ENCODE assay signal across 1 cellular context in genomic region chr13:44917589-44918322, GRCh38.
A peak's percentile ranks its signal among the peaks of the same experiment; 100 is the strongest.
TF ChIP-seq lines count a peak whose summit lies in the region.

No MANE protein-coding gene starts in this region.

TF ChIP-seq in K562, 482 proteins besides CTCF, POLR2A, EP300 and RAD21 (continued from another document and continues in another):
- no peak for TF ChIP-seq CREB5 (CRISPR knock-in tag; IDR thresholded peaks at IDR 0.05)
- no peak for TF ChIP-seq NFYB (IDR thresholded peaks at IDR 0.05; ENCODE audit: extremely low read depth, insufficient read length)
- no peak for TF ChIP-seq MAFF (IDR thresholded peaks at IDR 0.05; ENCODE audit: low read length)
- no peak for TF ChIP-seq ZNF57 (CRISPR knock-in tag; IDR thresholded peaks at IDR 0.05)
- TF ChIP-seq SMAD4 (CRISPR knock-in tag; conservative IDR thresholded peaks at IDR 0.05): peak; percentile 48; the same call in 1 of the 2 replicates
- no peak for TF ChIP-seq SREBF2 (CRISPR knock-in tag; IDR thresholded peaks at IDR 0.05)
- no peak for TF ChIP-seq KLF1 (tag; IDR thresholded peaks at IDR 0.05)
- peak; percentile 72; the same call in 1 of the 2 replicates for TF ChIP-seq EP400 (IDR thresholded peaks at IDR 0.05)
- no peak for TF ChIP-seq CEBPB (tag; IDR thresholded peaks at IDR 0.05)
- TF ChIP-seq ZBTB8A (IDR thresholded peaks at IDR 0.05; ENCODE audit: partially characterized antibody): peak; percentile 24
- TF ChIP-seq THAP7 (CRISPR knock-in tag; IDR thresholded peaks at IDR 0.05): no peak
- TF ChIP-seq SIN3A (IDR thresholded peaks at IDR 0.05; ENCODE audit: borderline replicate concordance in 2 of 2, control insufficient read depth in 1 of 2, low read depth in 2 of 2, low read length in 2 of 2): no peak
- TF ChIP-seq FOXA3 (CRISPR knock-in tag; conservative IDR thresholded peaks at IDR 0.05 in 1 of 2, IDR thresholded peaks at IDR 0.05 in 1 of 2): peak in 1 of 2 experiments; percentile 57; a peak in 1 of 4 replicates
- no peak for TF ChIP-seq REST (CRISPR knock-in tag; IDR thresholded peaks at IDR 0.05; ENCODE audit: low read depth)
- TF ChIP-seq CHD7 (IDR thresholded peaks at IDR 0.05; ENCODE audit: low read depth, low read length): no peak
- TF ChIP-seq CAMTA2 (CRISPR knock-in tag; conservative IDR thresholded peaks at IDR 0.05): no peak
- TF ChIP-seq NR2F6 (CRISPR knock-in tag; IDR thresholded peaks at IDR 0.05): no peak
- TF ChIP-seq MYC (IDR thresholded peaks at IDR 0.05; ENCODE audit: low read depth, low read length): peak; percentile 64
- TF ChIP-seq MYC (CRISPR knock-in tag; IDR thresholded peaks at IDR 0.05; ENCODE audit: borderline replicate concordance, low read depth): no peak
- peak; percentile 58 for TF ChIP-seq ZNF431 (CRISPR knock-in tag; IDR thresholded peaks at IDR 0.05)
- peak; percentile 96 for TF ChIP-seq NRF1 (conservative IDR thresholded peaks at IDR 0.05 in 1 of 2, IDR thresholded peaks at IDR 0.05 in 1 of 2)
- TF ChIP-seq E2F4 (CRISPR knock-in tag; IDR thresholded peaks at IDR 0.05; ENCODE audit: low read depth): no peak
- peak; percentile 43; the same call in 1 of the 2 replicates for TF ChIP-seq TFAP4 (CRISPR knock-in tag; IDR thresholded peaks at IDR 0.05; ENCODE audit: borderline replicate concordance)
- TF ChIP-seq BRCA1 (IDR thresholded peaks at IDR 0.05): no peak
- TF ChIP-seq BRCA1 (CRISPR knock-in tag; IDR thresholded peaks at IDR 0.05): no peak
- no peak for TF ChIP-seq ZNF77 (CRISPR knock-in tag; IDR thresholded peaks at IDR 0.05)
- peak; percentile 64; the same call in 1 of the 2 replicates for TF ChIP-seq SIN3B (IDR thresholded peaks at IDR 0.05; ENCODE audit: low read depth)
- no peak for TF ChIP-seq ZZZ3 (IDR thresholded peaks at IDR 0.05)
- TF ChIP-seq TCF15 (CRISPR knock-in tag; IDR thresholded peaks at IDR 0.05): no peak
- TF ChIP-seq ZNF583 (CRISPR knock-in tag; IDR thresholded peaks at IDR 0.05): no peak
- no peak for TF ChIP-seq ZNF239 (CRISPR knock-in tag; IDR thresholded peaks at IDR 0.05)
- TF ChIP-seq MBD1 (CRISPR knock-in tag; IDR thresholded peaks at IDR 0.05): no peak
- no peak for TF ChIP-seq ZNF175 (CRISPR knock-in tag; IDR thresholded peaks at IDR 0.05; ENCODE audit: low read depth)
- TF ChIP-seq HEY1 (CRISPR knock-in tag; IDR thresholded peaks at IDR 0.05; ENCODE audit: borderline replicate concordance): no peak
- TF ChIP-seq PKNOX1 (IDR thresholded peaks at IDR 0.05): no peak
- TF ChIP-seq SP1 (CRISPR knock-in tag; IDR thresholded peaks at IDR 0.05): peak; percentile 85; the same call in 1 of the 2 replicates
- TF ChIP-seq FOXA1 (IDR thresholded peaks at IDR 0.05; ENCODE audit: borderline replicate concordance): no peak
- TF ChIP-seq NR4A1 (CRISPR knock-in tag; IDR thresholded peaks at IDR 0.05): no peak
- TF ChIP-seq NR4A1 (tag; IDR thresholded peaks at IDR 0.05): no peak
- no peak for TF ChIP-seq ZFP30 (CRISPR knock-in tag; IDR thresholded peaks at IDR 0.05; ENCODE audit: borderline replicate concordance)
